In the genomic region with DNA sequence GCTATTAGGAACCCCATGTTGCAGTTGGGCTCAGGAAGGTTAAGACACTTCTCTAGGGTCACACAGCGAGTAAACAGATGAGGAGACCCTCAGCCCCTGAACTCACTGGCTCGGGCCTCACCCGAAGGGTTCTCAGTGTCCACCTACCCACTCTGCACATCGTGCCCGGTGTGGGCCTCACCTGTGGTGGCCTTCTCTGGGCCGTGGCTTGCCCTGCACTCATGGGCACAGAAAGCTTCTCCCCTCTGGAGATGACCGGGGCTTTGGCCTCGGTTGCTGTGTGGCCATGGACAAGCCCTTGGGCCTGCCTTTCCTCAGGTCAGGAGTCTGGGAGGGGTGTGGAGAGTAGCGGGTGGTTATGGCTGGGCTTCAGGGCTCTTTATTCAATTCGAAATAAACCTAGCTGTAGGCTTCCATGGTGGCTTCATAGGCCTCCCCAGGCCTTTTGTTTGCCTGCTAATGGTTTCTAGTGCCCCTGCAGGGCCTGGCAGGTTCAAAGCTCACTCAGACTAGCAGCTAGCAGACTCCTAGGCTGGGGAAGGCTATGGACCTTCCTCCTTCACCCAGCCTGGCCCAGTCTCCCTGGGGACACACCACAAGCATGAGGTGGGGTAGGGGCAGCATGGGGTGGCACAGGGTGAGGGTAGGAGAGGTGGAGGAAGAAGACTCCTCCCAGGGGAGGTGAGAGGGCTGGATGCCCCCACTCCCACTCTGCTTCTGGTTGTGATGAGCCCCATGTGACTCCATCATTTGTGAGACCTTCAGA, we compare ENCODE assay signal across 27 cellular contexts.
DNase-seq lines count a peak whose midpoint lies in the region; ATAC-seq and TF ChIP-seq lines count a peak whose summit lies in the region.
"Had no signal": no experiment of that assay in that cellular context is flagged by ENCODE, and none has a peak within 500 bp of the region (broad histone marks: within the 10 kb centered on the region; RNA-seq: fewer than 3 reads in every experiment).

No MANE protein-coding gene starts in this region.

- H3K9ac ChIP-seq in BLaER1 treated with 17β-estradiol and CSF1 and Interleukin-3, amounts not matched to agents 10 nM and 100 nM: peak overlapping the region in 3 of 11 experiments; percentile 16 to 72 (median 47); a peak in 2 of 22 replicates
- H3K9ac ChIP-seq in neuronal stem cell (ENCODE audit: low read depth, low read length, poor library complexity): no peak overlapping the region

- DNase-seq in Panc1 (ENCODE audit: low read depth, low spot score) (no peak), left ventricle myocardium inferior (no peak), neuronal stem cell (ENCODE audit: low spot score) (no peak), SIG-M5 treated with dmso at 0.1 percent for 504 hours (lab: John Stamatoyannopoulos, UW; ENCODE audit: unreplicated experiment) (no peak), NCI-H510A (lab: John Stamatoyannopoulos, UW) (no peak), DMS153 treated with DMSO at 0.1 percent for 48 hours (lab: John Stamatoyannopoulos, UW; ENCODE audit: unreplicated experiment) (no peak)
- DNase-seq: activated CD4-positive, alpha-beta T cell treated with anti-CD3 and anti-CD28 coated beads, Interleukin-2, amount 10 ng/mL, durations not matched to agents 24 days and 14 days; activated T-cell treated with anti-CD3 and anti-CD28 coated beads, Interleukin-2, amount 50 U/mL, for 4 hours; CD8-positive, alpha-beta memory T cell; DMS 273 treated with DMSO at 0.1 percent for 48 hours; gastrocnemius medialis; hippocampal formation; MM.1S; NCI-H1105 treated with DMSO at 0.1 percent for 48 hours; NCI-H187 treated with DMSO at 0.1 percent for 48 hours; SIG-M5; stimulated activated CD4-positive, alpha-beta T cell treated with anti-CD3 and anti-CD28 coated beads, Interleukin-12 subunit alpha, Interleukin-12 subunit beta, amount 100 ng/mL, for 4 hours; stimulated activated CD4-positive, alpha-beta T cell treated with anti-CD3 and anti-CD28 coated beads, Interleukin-4, amount 100 ng/mL, for 1 hour; stomach; T1000 had no signal

- H3K79me1 ChIP-seq in neuronal stem cell (ENCODE audit: low read depth, low read length): no peaks in the 10 kb centered on the region

- H4K8ac ChIP-seq in neuronal stem cell (ENCODE audit: low read depth, low read length): no peak overlapping the region

- no peaks in the 10 kb centered on the region; a peak in 3 of 22 replicates for H4K20me1 ChIP-seq in BLaER1 treated with 17β-estradiol and CSF1 and Interleukin-3, amounts not matched to agents 10 nM and 100 nM

- ATAC-seq in Panc1 (no peak), HG03378 (IDR thresholded peaks at IDR 0.05; ENCODE audit: unreplicated experiment) (no peak)
- ATAC-seq: activated T-cell treated with anti-CD3 and anti-CD28 coated beads, Interleukin-2, amount 50 U/mL, for 4 hours; gastrocnemius medialis; GM12878 had no signal

- H2AK5ac ChIP-seq in neuronal stem cell (ENCODE audit: low read depth, low read length): peak overlapping the region; percentile 36

- H3K4me2 ChIP-seq in BLaER1 treated with 17β-estradiol and CSF1 and Interleukin-3, amounts not matched to agents 10 nM and 100 nM: peak overlapping the region in 9 of 11 experiments; percentile 74 to 86 (median 81); a peak in 17 of 22 replicates
- no peak overlapping the region for H3K4me2 ChIP-seq in neuronal stem cell (ENCODE audit: insufficient read depth, low read length, poor library complexity, severe bottlenecking)

- no CpG with 5 or more reads among the region's 10 CpGs for WGBS in neuronal stem cell (ENCODE audit: extremely low coverage in 2 of 2, insufficient read length in 2 of 2, insufficient replicate concordance in 1 of 2), 2 donors

- TF ChIP-seq CTCF in Panc1 (IDR thresholded peaks at IDR 0.05) (no peak), left ventricle myocardium inferior (IDR thresholded peaks at IDR 0.05; ENCODE audit: borderline replicate concordance) (no peak)

- in situ Hi-C loops in Panc1 (cut with HindIII; ENCODE audit: low pct_unique_long_range_greater_than_20kb, low sequenced_read_pairs): no loop called here

- H2AFZ ChIP-seq in neuronal stem cell (ENCODE audit: low read length): no peak overlapping the region

- H2BK120ac ChIP-seq in neuronal stem cell (ENCODE audit: low read depth, low read length): no peak overlapping the region

- peak overlapping the region; percentile 17 for H2BK15ac ChIP-seq in neuronal stem cell (ENCODE audit: low read length)

- peaks cover 13 to 44% (median 38%) of the 10 kb centered on the region in 10 experiments for H3K4me1 ChIP-seq in BLaER1 treated with 17β-estradiol and CSF1 and Interleukin-3, amounts not matched to agents 10 nM and 100 nM
- H3K4me1 ChIP-seq in Panc1 (ENCODE audit: control insufficient read depth, insufficient read depth, low read length) (peaks cover 12% of the 10 kb centered on the region; the same call in 1 of the 2 replicates), left ventricle myocardium inferior (peaks cover 33% of the 10 kb centered on the region), neuronal stem cell (ENCODE audit: control insufficient read depth in 2 of 2, insufficient read depth in 1 of 2, low read depth in 1 of 2, low read length in 2 of 2) (peaks cover 35 to 51% of the 10 kb centered on the region in 2 donors)
- H3K4me1 ChIP-seq: gastrocnemius medialis had no signal

- CTCF ChIA-PET in Panc1 (lab: Charles Lee): interaction anchor here (0.6 kb wide), 1 partner anchor 49 kb away, joined by 4 read pairs; no protein-coding TSS in a partner anchor

- H3K14ac ChIP-seq in neuronal stem cell (ENCODE audit: low read length): no peak overlapping the region

- no peaks in the 10 kb centered on the region for H3K27me3 ChIP-seq in BLaER1 treated with 17β-estradiol and CSF1 and Interleukin-3, amounts not matched to agents 10 nM and 100 nM
- no peaks in the 10 kb centered on the region for H3K27me3 ChIP-seq in Panc1 (ENCODE audit: control insufficient read depth, insufficient read depth, low read length)
- no peaks in the 10 kb centered on the region for H3K27me3 ChIP-seq in left ventricle myocardium inferior (ENCODE audit: low read depth)
- no peaks in the 10 kb centered on the region for H3K27me3 ChIP-seq in neuronal stem cell (ENCODE audit: control insufficient read depth in 3 of 3, insufficient read depth in 3 of 3, low read depth in 1 of 3, low read length in 3 of 3)
- H3K27me3 ChIP-seq: dorsolateral prefrontal cortex, gastrocnemius medialis had no signal

- H3K18ac ChIP-seq in neuronal stem cell (ENCODE audit: low read length): peak overlapping the region; percentile 82

- H2BK5ac ChIP-seq in neuronal stem cell (ENCODE audit: low read length): no peak overlapping the region

- H3K36me3 ChIP-seq in BLaER1 treated with 17β-estradiol and CSF1 and Interleukin-3, amounts not matched to agents 10 nM and 100 nM: no peaks in the 10 kb centered on the region
- H3K36me3 ChIP-seq in Panc1 (ENCODE audit: control insufficient read depth, insufficient read depth, low read length): no peaks in the 10 kb centered on the region
- no peaks in the 10 kb centered on the region for H3K36me3 ChIP-seq in left ventricle myocardium inferior
- no peaks in the 10 kb centered on the region for H3K36me3 ChIP-seq in neuronal stem cell (replicated peaks in 1 of 2; ENCODE audit: control insufficient read depth in 2 of 2, insufficient read depth in 2 of 2, low read length in 2 of 2)
- H3K36me3 ChIP-seq: gastrocnemius medialis, neutrophil, stomach had no signal

- no TSS peak for BruUV-seq in Panc1 (replicated peaks; lab: Mats Ljungman, UMichigan)

- peak overlapping the region in 3 of 11 experiments; percentile 13 to 55 (median 24); a peak in 5 of 22 replicates for H3K27ac ChIP-seq in BLaER1 treated with 17β-estradiol and CSF1 and Interleukin-3, amounts not matched to agents 10 nM and 100 nM
- H3K27ac ChIP-seq in Panc1 (ENCODE audit: low read length): 0 out of 2 replicates have a peak overlapping the region, but pooled peaks have one; percentile 9
- peak overlapping the region; percentile 74 for H3K27ac ChIP-seq in left ventricle myocardium inferior (replicated peaks)
- no peak overlapping the region for H3K27ac ChIP-seq in neuronal stem cell (replicated peaks; ENCODE audit: low read length)
- H3K27ac ChIP-seq: gastrocnemius medialis, HL-60, neutrophil, stomach, VCaP had no signal

- intact Hi-C loops in Panc1 (cut with micrococcal nuclease; ENCODE audit: unreplicated experiment) (no loop called here), left ventricle myocardium inferior (cut with micrococcal nuclease) (no loop called here)

- H4K91ac ChIP-seq in neuronal stem cell (ENCODE audit: low read depth, low read length, poor library complexity): no peak overlapping the region

- peak overlapping the region; percentile 76 for H2BK12ac ChIP-seq in neuronal stem cell (ENCODE audit: low read length)

- no peak overlapping the region for H3K23ac ChIP-seq in neuronal stem cell (ENCODE audit: low read depth, low read length, poor library complexity)

- no peak overlapping the region for H3K4ac ChIP-seq in neuronal stem cell (ENCODE audit: low read length)

- H3K4me3 ChIP-seq in BLaER1 treated with 17β-estradiol and CSF1 and Interleukin-3, amounts not matched to agents 10 nM and 100 nM: no peak overlapping the region
- no peak overlapping the region for H3K4me3 ChIP-seq in Panc1 (ENCODE audit: low read depth in 2 of 2, low read length in 2 of 2)
- H3K4me3 ChIP-seq in left ventricle myocardium inferior: no peak overlapping the region
- H3K4me3 ChIP-seq in neuronal stem cell (ENCODE audit: low read length in 2 of 2): peak overlapping the region in 1 of 2 donors; percentile 15
- H3K4me3 ChIP-seq: dorsolateral prefrontal cortex, gastrocnemius medialis, GM12878, stomach had no signal

- POLR2A ChIA-PET in Panc1 (lab: Charles Lee): no interaction called here

- no peaks in the 10 kb centered on the region for H3K9me3 ChIP-seq in BLaER1 treated with 17β-estradiol and CSF1 and Interleukin-3, amounts not matched to agents 10 nM and 100 nM (replicated peaks in 1 of 11)
- H3K9me3 ChIP-seq in Panc1 (ENCODE audit: control insufficient read depth, insufficient read depth, low read depth, low read length) (no peaks in the 10 kb centered on the region), left ventricle myocardium inferior (replicated peaks) (no peaks in the 10 kb centered on the region), neuronal stem cell (replicated peaks in 1 of 2; ENCODE audit: control insufficient read depth in 2 of 2, insufficient read depth in 1 of 2, low read depth in 1 of 2, low read length in 2 of 2) (peaks cover 0 to 8% of the 10 kb centered on the region in 2 donors)
- H3K9me3 ChIP-seq: gastrocnemius medialis, neutrophil, stomach had no signal
